Comparison of ENCODE assay signal across 8 cellular contexts in genomic region chr6:30618270-30618787, GRCh38. TPM values are rescaled to one million over a fixed set of nuclear protein-coding genes. Genes with fewer than 3 reads are reported as not detected.
DNase-seq lines count a peak whose midpoint lies in the region; ATAC-seq, FAIRE-seq and TF ChIP-seq lines count a peak whose summit lies in the region.

No MANE protein-coding gene starts in this region.

- H3K27me3 ChIP-seq in GM23338 (ENCODE audit: insufficient read depth) (no peaks in the 10 kb centered on the region), psoas muscle (ENCODE audit: insufficient read depth in 3 of 3, low read length in 2 of 3) (no peaks in the 10 kb centered on the region)

- peaks cover 34% of the 10 kb centered on the region for H3K27me3 Mint-ChIP-seq in GM23338 (ENCODE audit: insufficient read depth, low read depth, poor library complexity)

- intact Hi-C loops in psoas muscle (cut with DNase I): loop anchor here in 1 of 2 donors (5.0 kb wide), 1 partner anchor 124 kb away; the partner anchor contains the start of genes FLOT1 and IER3

- H3K9me3 Mint-ChIP-seq in GM23338: peaks cover 18% of the 10 kb centered on the region; the same call in 2 of the 3 replicates

- no peaks in the 10 kb centered on the region for H3K9me3 ChIP-seq in psoas muscle

- peaks cover 71% of the 10 kb centered on the region for H3K36me3 Mint-ChIP-seq in GM23338 (ENCODE audit: low read depth)

- TF ChIP-seq CTCF in GM23338 (conservative IDR thresholded peaks at IDR 0.05; ENCODE audit: low read depth in 2 of 2) (no peak), psoas muscle (IDR thresholded peaks at IDR 0.05) (no peak)

- H3F3A ChIP-seq in GM23338 (replicated peaks; ENCODE audit: low read depth): peaks cover 7% of the 10 kb centered on the region; the same call in 1 of the 2 replicates

- WGBS in psoas muscle, 3 donors: 9 to 15% (median 12%) methylated on average over 8 of the region's 8 CpGs

- peaks cover 30% of the 10 kb centered on the region; the same call in 1 of the 2 replicates for H3K36me3 ChIP-seq in GM23338 (ENCODE audit: insufficient read depth)
- H3K36me3 ChIP-seq in psoas muscle (ENCODE audit: insufficient read depth in 1 of 2, low read depth in 1 of 2): peaks cover 7 to 58% of the 10 kb centered on the region in 2 donors

- H4K20me1 ChIP-seq in GM23338 (replicated peaks; ENCODE audit: insufficient read depth): no peaks in the 10 kb centered on the region; the same call in 1 of the 2 replicates

- H3K4me3 ChIP-seq in GM23338: peak overlapping the region; percentile 68
- peak overlapping the region; percentile 84 for H3K4me3 ChIP-seq in psoas muscle

- peak overlapping the region; percentile 96 for H3K4me3 Mint-ChIP-seq in GM23338

- peak overlapping the region; percentile 89 for H3K4me2 ChIP-seq in GM23338

- H3K27ac ChIP-seq in GM23338 (ENCODE audit: low read depth) (peak overlapping the region; percentile 92), psoas muscle (peak overlapping the region; percentile 99)

- H3K79me2 ChIP-seq in GM23338 (replicated peaks; ENCODE audit: insufficient read depth): peaks cover 39% of the 10 kb centered on the region

- no peak overlapping the region for H2AFZ ChIP-seq in GM23338

- FAIRE-seq in RCC 7860 (lab: Jason Lieb, UNC): no peak

- ATAC-seq in GM23338: no peak
- ATAC-seq in psoas muscle: no peak
- no peak for ATAC-seq in GM18858 (IDR thresholded peaks at IDR 0.05; ENCODE audit: unreplicated experiment)

- H3K4me1 Mint-ChIP-seq in GM23338: peaks cover 20% of the 10 kb centered on the region

- no peaks in the 10 kb centered on the region for H3K9me2 ChIP-seq in GM23338 (ENCODE audit: insufficient read depth)

- DNase-seq in GM23338 (ENCODE audit: low spot score) (no peak), RPMI8226 (peak; percentile 20), fibroblast of gingiva (ENCODE audit: low read depth) (peak; percentile 39), psoas muscle (no peak), RCC 7860 (ENCODE audit: low spot score) (no peak), NCI-H1105 treated with DMSO at 0.1 percent for 48 hours (lab: John Stamatoyannopoulos, UW) (no peak), NCI-H1436 treated with DMSO at 0.1 percent for 48 hours (lab: John Stamatoyannopoulos, UW) (no peak)

- peak overlapping the region; percentile 69 for H3K27ac Mint-ChIP-seq in GM23338

- H3K4me1 ChIP-seq in GM23338 (ENCODE audit: insufficient read depth) (peaks cover 17% of the 10 kb centered on the region), psoas muscle (peaks cover 21% of the 10 kb centered on the region)

TF ChIP-seq in GM23338, 12 proteins besides CTCF, POLR2A, EP300 and RAD21 (continues in another document):
- TF ChIP-seq NANOG (IDR thresholded peaks at IDR 0.05; ENCODE audit: borderline replicate concordance) (no peak), REST (IDR thresholded peaks at IDR 0.05; ENCODE audit: unreplicated experiment) (no peak), STAT1 (IDR thresholded peaks at IDR 0.05; ENCODE audit: unreplicated experiment) (no peak), CREB1 (CRISPR knock-in tag; IDR thresholded peaks at IDR 0.05; ENCODE audit: low read depth) (no peak), ETS1 (IDR thresholded peaks at IDR 0.05) (no peak), POLR2AphosphoS5 (IDR thresholded peaks at IDR 0.05; ENCODE audit: low read depth) (no peak)

RNA-seq across cellular contexts. Expression of gene MRPS18B, which starts 0.7 kb away (rescaled TPM):
- total RNA-seq in GM23338 (2014; rRNA removed; shearing (Covaris generic)): 49.1 and 49.2 TPM in 2 replicates
- polyA plus RNA-seq in GM23338 (2016; fragmentation: Nextera tagmentation; extraction: Ambion mirVana) (73.6 and 78.8 TPM in 2 replicates), psoas muscle (100 to 1,000 TPM; 241 to 303 (median 242) TPM)
- 100 to 1,000 TPM; 109 to 184 (median 152) TPM for total RNA-seq in psoas muscle

RNA-seq across cellular contexts. Expression of gene PPP1R10, which starts 1.3 kb away (rescaled TPM):
- total RNA-seq in GM23338 (2014; rRNA removed; shearing (Covaris generic)): 41.0 and 41.3 TPM in 2 replicates
- polyA plus RNA-seq in GM23338 (2016; fragmentation: Nextera tagmentation; extraction: Ambion mirVana) (41.9 and 42.9 TPM in 2 replicates), psoas muscle (10 to 100 TPM in 2 of 3 donors, 1 to 10 TPM in 1; 5.5 to 23.2 (median 10.1) TPM)
- total RNA-seq in psoas muscle: 10 to 100 TPM; 27.1 to 42.5 (median 31.6) TPM

RNA-seq across cellular contexts. Expression of gene ATAT1, which starts 8.3 kb away (rescaled TPM):
- total RNA-seq in GM23338 (2014; rRNA removed; shearing (Covaris generic)): 8.9 and 12.8 TPM in 2 replicates
- polyA plus RNA-seq in GM23338 (2016; fragmentation: Nextera tagmentation; extraction: Ambion mirVana) (20.6 and 23.0 TPM in 2 replicates), psoas muscle (1 to 10 TPM; 1.9 to 4.7 (median 4.4) TPM)
- 1 to 10 TPM; 2.1 to 5.2 (median 2.9) TPM for total RNA-seq in psoas muscle

RNA-seq across cellular contexts. Expression of gene C6orf136, which starts 28.6 kb away (rescaled TPM):
- total RNA-seq in GM23338 (2014; rRNA removed; shearing (Covaris generic)): 4.7 and 12.5 TPM in 2 replicates
- polyA plus RNA-seq in GM23338 (2016; fragmentation: Nextera tagmentation; extraction: Ambion mirVana): 24.5 and 27.5 TPM in 2 replicates
- 10 to 100 TPM; 21.8 to 52.8 (median 27.2) TPM for total RNA-seq in psoas muscle
- 10 to 100 TPM; 36.4 to 60.2 (median 42.6) TPM for polyA plus RNA-seq in psoas muscle

RNA-seq across cellular contexts. Expression of gene ABCF1, which starts 47.1 kb away (rescaled TPM):
- total RNA-seq in GM23338 (2014; rRNA removed; shearing (Covaris generic)): 85.8 and 92.6 TPM in 2 replicates
- 244 and 279 TPM in 2 replicates for polyA plus RNA-seq in GM23338 (2016; fragmentation: Nextera tagmentation; extraction: Ambion mirVana)
- total RNA-seq in psoas muscle: 100 to 1,000 TPM in 1 of 4 donors, 10 to 100 TPM in 3; 64.2 to 108 (median 95.5) TPM
- polyA plus RNA-seq in psoas muscle: 100 to 1,000 TPM in 2 of 3 donors, 10 to 100 TPM in 1; 53.8 to 119 (median 108) TPM

Comparison
In these comparisons a context has a peak if more than half of its experiments do, and no peak if none do; other contexts are left out.
1. DNase-seq: peak in RPMI8226 (single experiment) and fibroblast of gingiva (single experiment); none in GM23338 (single experiment), psoas muscle (0 of 2), RCC 7860 (single experiment), NCI-H1105 treated with DMSO at 0.1 percent for 48 hours (single experiment) and NCI-H1436 treated with DMSO at 0.1 percent for 48 hours (single experiment).